24 cellular contexts compared by ENCODE assay signal in genomic region chr3:136943396-136943795, GRCh38. TPM values are rescaled to one million over a fixed set of nuclear protein-coding genes. Genes with fewer than 3 reads are reported as not detected.
DNase-seq lines count a peak whose midpoint lies in the region; ATAC-seq and TF ChIP-seq lines count a peak whose summit lies in the region.
"Had no signal": no experiment of that assay in that cellular context is flagged by ENCODE, and none has a peak within 500 bp of the region (broad histone marks: within the 10 kb centered on the region; RNA-seq: fewer than 3 reads in every experiment).

No MANE protein-coding gene starts in this region.

- no peak overlapping the region for H3K9ac ChIP-seq in HCT116 (ENCODE audit: low read length)
- H3K9ac ChIP-seq: parathyroid adenoma had no signal

- H3K4me3 ChIP-seq in HCT116 (replicated peaks in 1 of 2; ENCODE audit: low read depth in 1 of 2, low read length in 2 of 2) (no peak overlapping the region), mesodermal cell (ENCODE audit: extremely low read depth, insufficient read depth, low read length, poor library complexity, severe bottlenecking) (no peak overlapping the region), uterus (no peak overlapping the region)
- H3K4me3 ChIP-seq: HAP-1 had no signal

- H4K20me1 ChIP-seq in HCT116 (ENCODE audit: insufficient read depth): no peaks in the 10 kb centered on the region

- H2AFZ ChIP-seq in HCT116 (ENCODE audit: low read depth, low read length, poor library complexity, severe bottlenecking): no peak overlapping the region
- H2AFZ ChIP-seq: parathyroid adenoma had no signal

- H3K36me3 ChIP-seq in HCT116 (ENCODE audit: control insufficient read depth in 1 of 2, insufficient read depth in 2 of 2, low read length in 2 of 2) (peaks cover 0 to 6% of the 10 kb centered on the region in 2 experiments; a peak in 1 of 4 replicates), mesodermal cell (ENCODE audit: control insufficient read depth, insufficient read depth, low read length) (peaks cover 21% of the 10 kb centered on the region), uterus (no peaks in the 10 kb centered on the region)
- H3K36me3 ChIP-seq: HAP-1 had no signal

- peak overlapping the region; percentile 37 for H3K4me3 Mint-ChIP-seq in dendritic cell treated with granulocyte-macrophage colony-stimulating factor and Interleukin-4, amounts not matched to agents 40 ng/mL and 50 ng/mL, for 4 days
- H3K4me3 Mint-ChIP-seq: nephron had no signal

- peaks cover 75% of the 10 kb centered on the region for H3K36me3 Mint-ChIP-seq in dendritic cell treated with granulocyte-macrophage colony-stimulating factor and Interleukin-4, amounts not matched to agents 40 ng/mL and 50 ng/mL, for 4 days (ENCODE audit: low read depth)

- H3K27me3 Mint-ChIP-seq in dendritic cell treated with granulocyte-macrophage colony-stimulating factor and Interleukin-4, amounts not matched to agents 40 ng/mL and 50 ng/mL, for 4 days: no peaks in the 10 kb centered on the region

- CTCF ChIA-PET in HCT116 (lab: Charles Lee): no interaction called here

- no peak for TF ChIP-seq RAD21 in HCT116 (IDR thresholded peaks at IDR 0.05; ENCODE audit: low read depth)

- TF ChIP-seq CTCF in HCT116 (IDR thresholded peaks at IDR 0.05 in 2 of 3, conservative IDR thresholded peaks at IDR 0.05 in 1 of 3; ENCODE audit: borderline replicate concordance in 1 of 3, insufficient read depth in 1 of 3, low read depth in 2 of 3, low read length in 2 of 3) (no peak), uterus (IDR thresholded peaks at IDR 0.05) (no peak)

- H3K27ac Mint-ChIP-seq in dendritic cell treated with granulocyte-macrophage colony-stimulating factor and Interleukin-4, amounts not matched to agents 40 ng/mL and 50 ng/mL, for 4 days: peak overlapping the region; percentile 64
- H3K27ac Mint-ChIP-seq: nephron had no signal

- H3K27ac ChIP-seq in HCT116 (ENCODE audit: low read depth, low read length) (no peak overlapping the region), mesodermal cell (ENCODE audit: low read depth, low read length, severe bottlenecking) (peak overlapping the region; percentile 31), uterus (no peak overlapping the region)
- H3K27ac ChIP-seq: epithelial cell of prostate, parathyroid adenoma had no signal

- ATAC-seq in HCT116: no peak
- no peak for ATAC-seq in HG02759 (IDR thresholded peaks at IDR 0.05; ENCODE audit: unreplicated experiment)
- ATAC-seq: right cardiac atrium had no signal

- TSS peak; percentile 2 for BruUV-seq in HCT116 (replicated peaks; lab: Mats Ljungman, UMichigan)

- H3K4me2 ChIP-seq in HCT116 (ENCODE audit: low read length): no peak overlapping the region

- POLR2A ChIA-PET in HCT116 (lab: Charles Lee): no interaction called here

- H3K4me1 ChIP-seq in HCT116 (ENCODE audit: control insufficient read depth in 1 of 2, insufficient read depth in 2 of 2, low read length in 2 of 2) (peaks cover 0 to under 1% of the 10 kb centered on the region in 2 experiments; a peak in 1 of 4 replicates), mesodermal cell (ENCODE audit: control insufficient read depth, insufficient read depth, low read length, poor library complexity, severe bottlenecking) (peaks cover 16% of the 10 kb centered on the region), uterus (no peaks in the 10 kb centered on the region)

- H3K9me3 Mint-ChIP-seq in dendritic cell treated with granulocyte-macrophage colony-stimulating factor and Interleukin-4, amounts not matched to agents 40 ng/mL and 50 ng/mL, for 4 days: no peaks in the 10 kb centered on the region

- TF ChIP-seq POLR2A in HCT116 (IDR thresholded peaks at IDR 0.05; ENCODE audit: borderline replicate concordance, extremely low read depth, insufficient read depth, insufficient read length) (no peak), uterus (IDR thresholded peaks at IDR 0.05) (no peak)

- no CpG with 5 or more reads among the region's 3 CpGs for WGBS in mesodermal cell (ENCODE audit: insufficient coverage in 2 of 2), 2 experiments

- H3K27me3 ChIP-seq in HCT116 (ENCODE audit: insufficient read depth, low read length): no peaks in the 10 kb centered on the region
- H3K27me3 ChIP-seq in uterus: no peaks in the 10 kb centered on the region

- no peaks in the 10 kb centered on the region for H3K9me3 ChIP-seq in HCT116 (ENCODE audit: control insufficient read depth in 1 of 2, insufficient read depth in 1 of 2, low read depth in 1 of 2, low read length in 2 of 2)
- H3K9me3 ChIP-seq in mesodermal cell (ENCODE audit: control insufficient read depth, low read length): no peaks in the 10 kb centered on the region
- H3K9me3 ChIP-seq in uterus: no peaks in the 10 kb centered on the region
- H3K9me3 ChIP-seq: HAP-1 had no signal

- peaks cover 81% of the 10 kb centered on the region for H3K4me1 Mint-ChIP-seq in dendritic cell treated with granulocyte-macrophage colony-stimulating factor and Interleukin-4, amounts not matched to agents 40 ng/mL and 50 ng/mL, for 4 days (ENCODE audit: low read depth)
- H3K4me1 Mint-ChIP-seq: nephron had no signal

- DNase-seq in AG20443 (ENCODE audit: low spot score) (peak; percentile 17), HCT116 (ENCODE audit: low read depth, low spot score) (no peak), NCI-H510A treated with DMSO at 0.1 percent for 48 hours (lab: John Stamatoyannopoulos, UW) (no peak), uterus (no peak)
- no peak for DNase-seq in stimulated activated CD4-positive, alpha-beta T cell treated with anti-CD3 and anti-CD28 coated beads, Interleukin-12 subunit alpha, Interleukin-12 subunit beta, amount 100 ng/mL, for 4 hours
- DNase-seq: activated CD4-positive, alpha-beta T cell treated with anti-CD3 and anti-CD28 coated beads, Interleukin-2, amount 50 U/mL, for 4 hours; activated naive CD4-positive, alpha-beta T cell; aorta; GF-D8; hippocampal formation; mesendoderm; NCI-H446 treated with DMSO at 0.1 percent for 48 hours; right cardiac atrium; SIG-M5; stimulated activated CD8-positive, alpha-beta memory T cell treated with anti-CD3 and anti-CD28 coated beads, Interleukin-4, amount 100 ng/mL, for 48 hours; substantia nigra; T-helper 2 cell had no signal

- RAD21 ChIA-PET in HCT116 (lab: Charles Lee; ENCODE audit: low non-redundant PET in 1 of 2, low total read pairs in 2 of 2, uncharacterized antibody in 2 of 2, unreplicated experiment in 2 of 2): no interaction called here

- intact Hi-C loops in HCT116 (cut with micrococcal nuclease): no loop called here
- intact Hi-C loops in dendritic cell treated with granulocyte-macrophage colony-stimulating factor and Interleukin-4, amounts not matched to agents 40 ng/mL and 50 ng/mL, for 4 days (cut with micrococcal nuclease): no loop called here
- intact Hi-C loops in uterus (cut with DNase I; ENCODE audit: low total_unique reads): no loop called here

- H3K79me2 ChIP-seq in HCT116 (ENCODE audit: insufficient read depth, low read length): peaks cover 36% of the 10 kb centered on the region

- no peaks in the 10 kb centered on the region for H3K9me2 ChIP-seq in HCT116 (ENCODE audit: insufficient read depth)

TF ChIP-seq in HCT116, 20 proteins besides CTCF, POLR2A, EP300 and RAD21 (continues in another document):
- no peak for TF ChIP-seq CBX3 (IDR thresholded peaks at IDR 0.05; ENCODE audit: low read depth)
- TF ChIP-seq MAX (IDR thresholded peaks at IDR 0.05): no peak
- no peak for TF ChIP-seq ZBTB33 (IDR thresholded peaks at IDR 0.05; ENCODE audit: extremely low read depth, insufficient replicate concordance, low read length)
- no peak for TF ChIP-seq EZH2 (IDR thresholded peaks at IDR 0.05)
- no peak for TF ChIP-seq YY1 (IDR thresholded peaks at IDR 0.05; ENCODE audit: extremely low read depth, insufficient replicate concordance, low read depth, low read length)
- no peak for TF ChIP-seq SP1 (IDR thresholded peaks at IDR 0.05; ENCODE audit: low read depth)
- TF ChIP-seq POLR2AphosphoS5 (IDR thresholded peaks at IDR 0.05; ENCODE audit: low read depth, low read length): no peak
- no peak for TF ChIP-seq EZH2phosphoT487 (IDR thresholded peaks at IDR 0.05; ENCODE audit: borderline replicate concordance)
- no peak for TF ChIP-seq ELF1 (IDR thresholded peaks at IDR 0.05; ENCODE audit: borderline replicate concordance, low read depth)
- TF ChIP-seq ZFX (IDR thresholded peaks at IDR 0.05): no peak
- TF ChIP-seq ZNF274 (IDR thresholded peaks at IDR 0.05; ENCODE audit: low read depth, low read length): no peak

RNA-seq across cellular contexts. Expression of gene IL20RB, which starts 14.4 kb away (rescaled TPM):
- total RNA-seq in HCT116 (2021; ENCODE audit: unreplicated experiment): 6.1 TPM
- 14.6 and 15.6 TPM in 2 replicates for polyA plus RNA-seq in HCT116 (2012)
- polyA plus RNA-seq in mesodermal cell (2013, experiment 1 of 2): 2.5 TPM
- 1.8 TPM for polyA plus RNA-seq in mesodermal cell (2013, experiment 2 of 2)
- total RNA-seq in uterus: 1 to 10 TPM in 1 of 4 donors, not detected in 3; 2.6 TPM
